ENCODE assay signal across 21 cellular contexts in the genomic region with DNA sequence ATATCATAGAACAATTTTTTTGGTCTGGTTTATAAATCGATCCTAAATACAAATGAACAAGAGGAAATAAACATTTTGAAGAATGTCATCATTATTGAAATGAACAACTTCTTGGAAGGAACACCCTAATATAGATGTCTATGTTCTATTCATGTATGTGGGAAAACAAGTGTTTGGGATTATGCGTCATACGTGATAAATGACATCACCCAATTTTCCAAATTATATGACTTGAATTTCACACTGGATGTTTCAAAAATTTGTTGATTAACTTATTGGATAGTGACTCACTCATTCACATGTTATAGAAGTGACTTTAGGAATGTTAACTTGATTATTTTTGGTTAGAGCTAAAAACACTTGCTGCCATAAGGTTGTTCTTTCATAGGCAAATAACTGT.
"Had no signal": no experiment of that assay in that cellular context is flagged by ENCODE, and none has a peak within 500 bp of the region (broad histone marks: within the 10 kb centered on the region; RNA-seq: fewer than 3 reads in every experiment).

No MANE protein-coding gene starts in this region.

- H3K27me3 Mint-ChIP-seq: natural killer cell treated with Interleukin-12 subunit alpha and Interleukin-12 subunit beta and Interleukin-15 and Interleukin-18, amount 100 ng/mL, for 72 hours; progenitor cell of endocrine pancreas; stimulated activated naive CD8-positive, alpha-beta T cell treated with anti-CD3 and anti-CD28 coated beads, Interleukin-15, Interleukin-2, amounts not matched to agents 100 ng/mL and 50 ng/mL, for 24 hours had no signal

- H3K36me3 ChIP-seq: pancreas, uterus had no signal

- H3K4me1 ChIP-seq: pancreas, uterus had no signal

- H3K4me2 ChIP-seq: smooth muscle cell had no signal

- H3K9me3 Mint-ChIP-seq: natural killer cell treated with Interleukin-12 subunit alpha and Interleukin-12 subunit beta and Interleukin-15 and Interleukin-18, amount 100 ng/mL, for 72 hours; stimulated activated naive CD8-positive, alpha-beta T cell treated with anti-CD3 and anti-CD28 coated beads, Interleukin-15, Interleukin-2, amounts not matched to agents 100 ng/mL and 50 ng/mL, for 24 hours had no signal

- H3K27ac ChIP-seq: heart left ventricle, pancreas, tibial artery, upper lobe of left lung, uterus had no signal

- H3K4me3 ChIP-seq: heart left ventricle, lung, pancreas, smooth muscle cell, tibial artery, upper lobe of left lung, uterus had no signal

- DNase-seq: effector CD4-positive, alpha-beta T cell; heart left ventricle; hippocampal formation; left colon; left ventricle myocardium superior; mesenchymal stem cell; midbrain; occipital lobe; pancreas; right cardiac atrium; stimulated activated CD4-positive, alpha-beta T cell treated with anti-CD3 and anti-CD28 coated beads, Interleukin-2, amount 100 ng/mL, for 48 hours; tibial artery; upper lobe of left lung; uterus had no signal

- ATAC-seq: esophagus mucosa; heart left ventricle; left colon; left ventricle myocardium superior; natural killer cell treated with Interleukin-12 subunit alpha and Interleukin-12 subunit beta and Interleukin-15 and Interleukin-18, amount 100 ng/mL, for 72 hours; pancreas; right cardiac atrium had no signal

- H3K9me3 ChIP-seq: heart left ventricle, pancreas, tibial artery, upper lobe of left lung, uterus had no signal

- H3K27me3 ChIP-seq: heart left ventricle, pancreas, tibial artery, upper lobe of left lung, uterus had no signal

- H3K4me3 Mint-ChIP-seq: stimulated activated naive CD8-positive, alpha-beta T cell treated with anti-CD3 and anti-CD28 coated beads, Interleukin-15, Interleukin-2, amounts not matched to agents 100 ng/mL and 50 ng/mL, for 24 hours had no signal

- H3K27ac Mint-ChIP-seq: progenitor cell of endocrine pancreas; stimulated activated naive CD8-positive, alpha-beta T cell treated with anti-CD3 and anti-CD28 coated beads, Interleukin-15, Interleukin-2, amounts not matched to agents 100 ng/mL and 50 ng/mL, for 24 hours had no signal

- FAIRE-seq: frontal cortex, pancreas had no signal
